Comparison of ENCODE assay signal across 1 cellular context in the genomic region with DNA sequence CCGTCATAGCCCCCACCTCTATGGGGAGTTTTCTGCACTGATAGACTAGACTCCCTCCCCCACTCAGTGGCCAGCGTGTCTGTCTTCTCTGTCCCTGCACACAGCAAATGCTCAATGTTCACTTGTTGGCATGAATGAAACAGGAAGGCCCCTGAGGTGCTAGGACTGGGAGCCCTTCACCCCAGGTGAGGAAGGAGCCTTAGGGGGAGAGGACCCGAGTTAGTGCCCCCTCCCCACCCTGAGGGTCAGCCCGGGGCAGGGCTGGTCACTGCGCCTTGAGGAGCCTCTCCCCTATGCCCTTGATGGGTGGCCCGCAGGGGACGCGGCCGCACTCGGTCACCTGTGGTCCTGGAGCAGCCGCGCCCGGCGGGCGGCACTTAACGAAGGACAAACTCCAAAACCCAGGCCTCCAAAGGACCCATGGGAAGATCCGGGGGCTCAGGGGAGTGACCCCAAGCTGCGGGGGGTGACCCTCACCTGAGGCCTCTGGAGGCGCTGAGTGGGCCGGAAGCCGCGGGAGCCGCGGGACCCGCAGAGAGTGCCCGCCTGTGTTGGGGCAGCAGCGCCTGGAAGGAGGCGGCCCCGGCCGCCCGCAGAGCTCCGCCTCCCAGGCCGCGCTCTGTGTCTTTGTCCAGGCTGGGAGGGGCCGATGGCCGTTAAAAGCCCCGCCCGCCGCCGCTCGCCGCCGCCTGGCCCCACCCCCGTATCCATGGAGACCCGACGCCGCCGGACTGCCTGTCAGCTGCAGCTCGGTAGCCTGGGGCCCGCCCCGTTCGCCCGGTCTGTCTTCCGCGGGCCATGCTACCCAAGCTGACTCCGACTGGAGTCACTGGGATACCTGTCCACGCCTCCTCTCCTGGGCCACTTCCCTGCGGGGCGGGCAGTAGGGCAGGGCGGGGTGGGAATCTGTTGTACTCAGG.
A peak's percentile ranks its signal among the peaks of the same experiment; 100 is the strongest.
TF ChIP-seq lines count a peak whose summit lies in the region.

No MANE protein-coding gene starts in this region.

TF ChIP-seq in HepG2, 621 proteins besides CTCF, POLR2A, EP300 and RAD21 (continued from another document and continues in another):
- TF ChIP-seq, protein P1, sequence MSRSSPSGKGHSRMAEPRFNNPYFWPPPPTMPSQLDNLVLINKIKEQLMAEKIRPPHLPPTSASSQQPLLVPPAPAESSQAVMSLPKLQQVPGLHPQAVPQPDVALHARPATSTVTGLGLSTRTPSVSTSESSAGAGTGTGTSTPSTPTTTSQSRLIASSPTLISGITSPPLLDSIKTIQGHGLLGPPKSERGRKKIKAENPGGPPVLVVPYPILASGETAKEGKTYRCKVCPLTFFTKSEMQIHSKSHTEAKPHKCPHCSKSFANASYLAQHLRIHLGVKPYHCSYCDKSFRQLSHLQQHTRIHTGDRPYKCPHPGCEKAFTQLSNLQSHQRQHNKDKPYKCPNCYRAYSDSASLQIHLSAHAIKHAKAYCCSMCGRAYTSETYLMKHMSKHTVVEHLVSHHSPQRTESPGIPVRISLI (CRISPR knock-in tag; IDR thresholded peaks at IDR 0.05; ENCODE audit: borderline replicate concordance) = no peak
- TF ChIP-seq BCL6 (CRISPR knock-in tag; IDR thresholded peaks at IDR 0.05) (0 out of 2 replicates have a peak, but pooled peaks have one; percentile 32), ZNF350 (CRISPR knock-in tag; IDR thresholded peaks at IDR 0.05; ENCODE audit: borderline replicate concordance, low read depth) (0 out of 2 replicates have a peak, but pooled peaks have one; percentile 22), NONO (IDR thresholded peaks at IDR 0.05) (no peak), NONO (CRISPR knock-in tag; conservative IDR thresholded peaks at IDR 0.05) (no peak), PHF8 (CRISPR knock-in tag; IDR thresholded peaks at IDR 0.05) (peak; percentile 68; the same call in 1 of the 2 replicates), SNAI1 (CRISPR knock-in tag; IDR thresholded peaks at IDR 0.05; ENCODE audit: borderline replicate concordance) (no peak), KLF16 (CRISPR knock-in tag; IDR thresholded peaks at IDR 0.05) (no peak), KAT8 (CRISPR knock-in tag; IDR thresholded peaks at IDR 0.05) (peak; percentile 49; the same call in 1 of the 2 replicates), CAMTA2 (CRISPR knock-in tag; IDR thresholded peaks at IDR 0.05; ENCODE audit: borderline replicate concordance) (no peak), TCF7L2 (IDR thresholded peaks at IDR 0.05; ENCODE audit: low read depth, low read length) (no peak), CC2D1A (CRISPR knock-in tag; IDR thresholded peaks at IDR 0.05) (no peak), HNRNPL (IDR thresholded peaks at IDR 0.05; ENCODE audit: low read depth, low read length) (no peak), ZNF644 (CRISPR knock-in tag; IDR thresholded peaks at IDR 0.05; ENCODE audit: low read depth) (no peak)
- TF ChIP-seq, protein P2, sequence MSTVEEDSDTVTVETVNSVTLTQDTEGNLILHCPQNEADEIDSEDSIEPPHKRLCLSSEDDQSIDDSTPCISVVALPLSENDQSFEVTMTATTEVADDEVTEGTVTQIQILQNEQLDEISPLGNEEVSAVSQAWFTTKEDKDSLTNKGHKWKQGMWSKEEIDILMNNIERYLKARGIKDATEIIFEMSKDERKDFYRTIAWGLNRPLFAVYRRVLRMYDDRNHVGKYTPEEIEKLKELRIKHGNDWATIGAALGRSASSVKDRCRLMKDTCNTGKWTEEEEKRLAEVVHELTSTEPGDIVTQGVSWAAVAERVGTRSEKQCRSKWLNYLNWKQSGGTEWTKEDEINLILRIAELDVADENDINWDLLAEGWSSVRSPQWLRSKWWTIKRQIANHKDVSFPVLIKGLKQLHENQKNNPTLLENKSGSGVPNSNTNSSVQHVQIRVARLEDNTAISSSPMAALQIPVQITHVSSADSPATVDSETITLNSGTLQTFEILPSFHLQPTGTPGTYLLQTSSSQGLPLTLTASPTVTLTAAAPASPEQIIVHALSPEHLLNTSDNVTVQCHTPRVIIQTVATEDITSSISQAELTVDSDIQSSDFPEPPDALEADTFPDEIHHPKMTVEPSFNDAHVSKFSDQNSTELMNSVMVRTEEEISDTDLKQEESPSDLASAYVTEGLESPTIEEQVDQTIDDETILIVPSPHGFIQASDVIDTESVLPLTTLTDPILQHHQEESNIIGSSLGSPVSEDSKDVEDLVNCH (CRISPR knock-in tag; IDR thresholded peaks at IDR 0.05) = no peak
- TF ChIP-seq, protein P3, sequence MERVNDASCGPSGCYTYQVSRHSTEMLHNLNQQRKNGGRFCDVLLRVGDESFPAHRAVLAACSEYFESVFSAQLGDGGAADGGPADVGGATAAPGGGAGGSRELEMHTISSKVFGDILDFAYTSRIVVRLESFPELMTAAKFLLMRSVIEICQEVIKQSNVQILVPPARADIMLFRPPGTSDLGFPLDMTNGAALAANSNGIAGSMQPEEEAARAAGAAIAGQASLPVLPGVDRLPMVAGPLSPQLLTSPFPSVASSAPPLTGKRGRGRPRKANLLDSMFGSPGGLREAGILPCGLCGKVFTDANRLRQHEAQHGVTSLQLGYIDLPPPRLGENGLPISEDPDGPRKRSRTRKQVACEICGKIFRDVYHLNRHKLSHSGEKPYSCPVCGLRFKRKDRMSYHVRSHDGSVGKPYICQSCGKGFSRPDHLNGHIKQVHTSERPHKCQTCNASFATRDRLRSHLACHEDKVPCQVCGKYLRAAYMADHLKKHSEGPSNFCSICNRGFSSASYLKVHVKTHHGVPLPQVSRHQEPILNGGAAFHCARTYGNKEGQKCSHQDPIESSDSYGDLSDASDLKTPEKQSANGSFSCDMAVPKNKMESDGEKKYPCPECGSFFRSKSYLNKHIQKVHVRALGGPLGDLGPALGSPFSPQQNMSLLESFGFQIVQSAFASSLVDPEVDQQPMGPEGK (CRISPR knock-in tag; IDR thresholded peaks at IDR 0.05) = peak; percentile 80
- TF ChIP-seq, protein P4, sequence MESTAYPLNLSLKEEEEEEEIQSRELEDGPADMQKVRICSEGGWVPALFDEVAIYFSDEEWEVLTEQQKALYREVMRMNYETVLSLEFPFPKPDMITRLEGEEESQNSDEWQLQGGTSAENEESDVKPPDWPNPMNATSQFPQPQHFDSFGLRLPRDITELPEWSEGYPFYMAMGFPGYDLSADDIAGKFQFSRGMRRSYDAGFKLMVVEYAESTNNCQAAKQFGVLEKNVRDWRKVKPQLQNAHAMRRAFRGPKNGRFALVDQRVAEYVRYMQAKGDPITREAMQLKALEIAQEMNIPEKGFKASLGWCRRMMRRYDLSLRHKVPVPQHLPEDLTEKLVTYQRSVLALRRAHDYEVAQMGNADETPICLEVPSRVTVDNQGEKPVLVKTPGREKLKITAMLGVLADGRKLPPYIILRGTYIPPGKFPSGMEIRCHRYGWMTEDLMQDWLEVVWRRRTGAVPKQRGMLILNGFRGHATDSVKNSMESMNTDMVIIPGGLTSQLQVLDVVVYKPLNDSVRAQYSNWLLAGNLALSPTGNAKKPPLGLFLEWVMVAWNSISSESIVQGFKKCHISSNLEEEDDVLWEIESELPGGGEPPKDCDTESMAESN (CRISPR knock-in tag; conservative IDR thresholded peaks at IDR 0.05) = peak; percentile 39; the same call in 1 of the 2 replicates
- TF ChIP-seq, protein P5, sequence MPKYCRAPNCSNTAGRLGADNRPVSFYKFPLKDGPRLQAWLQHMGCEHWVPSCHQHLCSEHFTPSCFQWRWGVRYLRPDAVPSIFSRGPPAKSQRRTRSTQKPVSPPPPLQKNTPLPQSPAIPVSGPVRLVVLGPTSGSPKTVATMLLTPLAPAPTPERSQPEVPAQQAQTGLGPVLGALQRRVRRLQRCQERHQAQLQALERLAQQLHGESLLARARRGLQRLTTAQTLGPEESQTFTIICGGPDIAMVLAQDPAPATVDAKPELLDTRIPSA (CRISPR knock-in tag; IDR thresholded peaks at IDR 0.05; ENCODE audit: borderline replicate concordance) = 0 out of 2 replicates have a peak, but pooled peaks have one; percentile 45
- TF ChIP-seq, protein P6, sequence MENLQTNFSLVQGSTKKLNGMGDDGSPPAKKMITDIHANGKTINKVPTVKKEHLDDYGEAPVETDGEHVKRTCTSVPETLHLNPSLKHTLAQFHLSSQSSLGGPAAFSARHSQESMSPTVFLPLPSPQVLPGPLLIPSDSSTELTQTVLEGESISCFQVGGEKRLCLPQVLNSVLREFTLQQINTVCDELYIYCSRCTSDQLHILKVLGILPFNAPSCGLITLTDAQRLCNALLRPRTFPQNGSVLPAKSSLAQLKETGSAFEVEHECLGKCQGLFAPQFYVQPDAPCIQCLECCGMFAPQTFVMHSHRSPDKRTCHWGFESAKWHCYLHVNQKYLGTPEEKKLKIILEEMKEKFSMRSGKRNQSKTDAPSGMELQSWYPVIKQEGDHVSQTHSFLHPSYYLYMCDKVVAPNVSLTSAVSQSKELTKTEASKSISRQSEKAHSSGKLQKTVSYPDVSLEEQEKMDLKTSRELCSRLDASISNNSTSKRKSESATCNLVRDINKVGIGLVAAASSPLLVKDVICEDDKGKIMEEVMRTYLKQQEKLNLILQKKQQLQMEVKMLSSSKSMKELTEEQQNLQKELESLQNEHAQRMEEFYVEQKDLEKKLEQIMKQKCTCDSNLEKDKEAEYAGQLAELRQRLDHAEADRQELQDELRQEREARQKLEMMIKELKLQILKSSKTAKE (CRISPR knock-in tag; IDR thresholded peaks at IDR 0.05; ENCODE audit: borderline replicate concordance) = no peak
- TF ChIP-seq, protein P7, sequence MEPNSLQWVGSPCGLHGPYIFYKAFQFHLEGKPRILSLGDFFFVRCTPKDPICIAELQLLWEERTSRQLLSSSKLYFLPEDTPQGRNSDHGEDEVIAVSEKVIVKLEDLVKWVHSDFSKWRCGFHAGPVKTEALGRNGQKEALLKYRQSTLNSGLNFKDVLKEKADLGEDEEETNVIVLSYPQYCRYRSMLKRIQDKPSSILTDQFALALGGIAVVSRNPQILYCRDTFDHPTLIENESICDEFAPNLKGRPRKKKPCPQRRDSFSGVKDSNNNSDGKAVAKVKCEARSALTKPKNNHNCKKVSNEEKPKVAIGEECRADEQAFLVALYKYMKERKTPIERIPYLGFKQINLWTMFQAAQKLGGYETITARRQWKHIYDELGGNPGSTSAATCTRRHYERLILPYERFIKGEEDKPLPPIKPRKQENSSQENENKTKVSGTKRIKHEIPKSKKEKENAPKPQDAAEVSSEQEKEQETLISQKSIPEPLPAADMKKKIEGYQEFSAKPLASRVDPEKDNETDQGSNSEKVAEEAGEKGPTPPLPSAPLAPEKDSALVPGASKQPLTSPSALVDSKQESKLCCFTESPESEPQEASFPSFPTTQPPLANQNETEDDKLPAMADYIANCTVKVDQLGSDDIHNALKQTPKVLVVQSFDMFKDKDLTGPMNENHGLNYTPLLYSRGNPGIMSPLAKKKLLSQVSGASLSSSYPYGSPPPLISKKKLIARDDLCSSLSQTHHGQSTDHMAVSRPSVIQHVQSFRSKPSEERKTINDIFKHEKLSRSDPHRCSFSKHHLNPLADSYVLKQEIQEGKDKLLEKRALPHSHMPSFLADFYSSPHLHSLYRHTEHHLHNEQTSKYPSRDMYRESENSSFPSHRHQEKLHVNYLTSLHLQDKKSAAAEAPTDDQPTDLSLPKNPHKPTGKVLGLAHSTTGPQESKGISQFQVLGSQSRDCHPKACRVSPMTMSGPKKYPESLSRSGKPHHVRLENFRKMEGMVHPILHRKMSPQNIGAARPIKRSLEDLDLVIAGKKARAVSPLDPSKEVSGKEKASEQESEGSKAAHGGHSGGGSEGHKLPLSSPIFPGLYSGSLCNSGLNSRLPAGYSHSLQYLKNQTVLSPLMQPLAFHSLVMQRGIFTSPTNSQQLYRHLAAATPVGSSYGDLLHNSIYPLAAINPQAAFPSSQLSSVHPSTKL (CRISPR knock-in tag; IDR thresholded peaks at IDR 0.05) = peak; percentile 39; the same call in 1 of the 2 replicates
- TF ChIP-seq, protein P8, sequence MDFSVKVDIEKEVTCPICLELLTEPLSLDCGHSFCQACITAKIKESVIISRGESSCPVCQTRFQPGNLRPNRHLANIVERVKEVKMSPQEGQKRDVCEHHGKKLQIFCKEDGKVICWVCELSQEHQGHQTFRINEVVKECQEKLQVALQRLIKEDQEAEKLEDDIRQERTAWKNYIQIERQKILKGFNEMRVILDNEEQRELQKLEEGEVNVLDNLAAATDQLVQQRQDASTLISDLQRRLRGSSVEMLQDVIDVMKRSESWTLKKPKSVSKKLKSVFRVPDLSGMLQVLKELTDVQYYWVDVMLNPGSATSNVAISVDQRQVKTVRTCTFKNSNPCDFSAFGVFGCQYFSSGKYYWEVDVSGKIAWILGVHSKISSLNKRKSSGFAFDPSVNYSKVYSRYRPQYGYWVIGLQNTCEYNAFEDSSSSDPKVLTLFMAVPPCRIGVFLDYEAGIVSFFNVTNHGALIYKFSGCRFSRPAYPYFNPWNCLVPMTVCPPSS (IDR thresholded peaks at IDR 0.05) = no peak
- TF ChIP-seq, protein P9, sequence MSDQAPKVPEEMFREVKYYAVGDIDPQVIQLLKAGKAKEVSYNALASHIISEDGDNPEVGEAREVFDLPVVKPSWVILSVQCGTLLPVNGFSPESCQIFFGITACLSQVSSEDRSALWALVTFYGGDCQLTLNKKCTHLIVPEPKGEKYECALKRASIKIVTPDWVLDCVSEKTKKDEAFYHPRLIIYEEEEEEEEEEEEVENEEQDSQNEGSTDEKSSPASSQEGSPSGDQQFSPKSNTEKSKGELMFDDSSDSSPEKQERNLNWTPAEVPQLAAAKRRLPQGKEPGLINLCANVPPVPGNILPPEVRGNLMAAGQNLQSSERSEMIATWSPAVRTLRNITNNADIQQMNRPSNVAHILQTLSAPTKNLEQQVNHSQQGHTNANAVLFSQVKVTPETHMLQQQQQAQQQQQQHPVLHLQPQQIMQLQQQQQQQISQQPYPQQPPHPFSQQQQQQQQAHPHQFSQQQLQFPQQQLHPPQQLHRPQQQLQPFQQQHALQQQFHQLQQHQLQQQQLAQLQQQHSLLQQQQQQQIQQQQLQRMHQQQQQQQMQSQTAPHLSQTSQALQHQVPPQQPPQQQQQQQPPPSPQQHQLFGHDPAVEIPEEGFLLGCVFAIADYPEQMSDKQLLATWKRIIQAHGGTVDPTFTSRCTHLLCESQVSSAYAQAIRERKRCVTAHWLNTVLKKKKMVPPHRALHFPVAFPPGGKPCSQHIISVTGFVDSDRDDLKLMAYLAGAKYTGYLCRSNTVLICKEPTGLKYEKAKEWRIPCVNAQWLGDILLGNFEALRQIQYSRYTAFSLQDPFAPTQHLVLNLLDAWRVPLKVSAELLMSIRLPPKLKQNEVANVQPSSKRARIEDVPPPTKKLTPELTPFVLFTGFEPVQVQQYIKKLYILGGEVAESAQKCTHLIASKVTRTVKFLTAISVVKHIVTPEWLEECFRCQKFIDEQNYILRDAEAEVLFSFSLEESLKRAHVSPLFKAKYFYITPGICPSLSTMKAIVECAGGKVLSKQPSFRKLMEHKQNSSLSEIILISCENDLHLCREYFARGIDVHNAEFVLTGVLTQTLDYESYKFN (CRISPR knock-in tag; conservative IDR thresholded peaks at IDR 0.05) = 0 out of 2 replicates have a peak, but pooled peaks have one; percentile 12
